Comparison of ENCODE assay signal across 16 cellular contexts in the genomic region with DNA sequence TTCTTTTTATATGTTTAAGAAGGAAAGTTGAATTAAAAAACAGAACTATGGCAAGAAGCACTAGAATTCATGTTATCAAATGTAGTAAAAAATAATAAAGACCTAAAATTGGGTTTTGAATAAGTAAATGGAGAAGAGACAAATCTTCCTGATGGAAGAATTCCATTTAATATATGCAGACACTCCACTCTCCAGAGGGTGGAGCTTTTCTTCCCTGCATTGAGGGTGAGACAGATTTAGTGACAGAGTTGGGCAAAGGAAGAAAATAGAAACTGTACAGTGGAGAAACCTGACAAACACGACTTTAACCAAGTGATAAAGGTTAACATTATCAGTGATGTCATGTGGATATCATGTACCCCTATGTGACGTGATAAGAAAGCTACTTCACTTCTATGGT.
A peak's percentile ranks its signal among the peaks of the same experiment; 100 is the strongest.
DNase-seq lines count a peak whose midpoint lies in the region; ATAC-seq and TF ChIP-seq lines count a peak whose summit lies in the region.
"Had no signal": no experiment of that assay in that cellular context is flagged by ENCODE, and none has a peak within 500 bp of the region (broad histone marks: within the 10 kb centered on the region; RNA-seq: fewer than 3 reads in every experiment).

No MANE protein-coding gene starts in this region.

- no peak overlapping the region for H3K27ac ChIP-seq in neural progenitor cell
- H3K27ac ChIP-seq: thoracic aorta had no signal

- ATAC-seq in T-cell (replicated peaks in 1 of 4), result no peak
- ATAC-seq: mucosa of descending colon, sciatic nerve had no signal

- DNase-seq in Daoy (ENCODE audit: low read depth) (peak; percentile 5), LHCN-M2 (ENCODE audit: low read depth) (peak; percentile 48), dermis microvascular lymphatic vessel endothelial cell (ENCODE audit: low read depth in 2 of 2) (peak; percentile 2 to 7), neural progenitor cell (ENCODE audit: low spot score) (peak; percentile 19), T-cell (no peak), GM10266 (ENCODE audit: extremely low spot score) (no peak), islet precursor cell (no peak)
- no peak for DNase-seq in T-helper 2 cell treated with Interferon-gamma antibody and Interleukin-4, amounts not matched to agents 5 μg/mL and 100 μg/mL, for 36 hours (ENCODE audit: low spot score)
- DNase-seq: activated CD8-positive, alpha-beta memory T cell treated with anti-CD3 and anti-CD28 coated beads for 24 hours; activated naive CD4-positive, alpha-beta T cell treated with anti-CD3 and anti-CD28 coated beads, Interleukin-2, amount 10 ng/mL, durations not matched to agents 7 days and 5 days; DMS53; mucosa of descending colon; NCI-H526 treated with DMSO at 0.1 percent for 48 hours; T-helper 1 cell had no signal

- H4K20me1 ChIP-seq in neural progenitor cell (ENCODE audit: low read depth), result no peaks in the 10 kb centered on the region

- H3K4me1 Mint-ChIP-seq in neural progenitor cell (no peaks in the 10 kb centered on the region), T-cell (no peaks in the 10 kb centered on the region)
- H3K4me1 Mint-ChIP-seq in T-helper 2 cell treated with Interferon-gamma antibody and Interleukin-4, amounts not matched to agents 5 μg/mL and 100 μg/mL, for 36 hours (ENCODE audit: low read depth), result no peaks in the 10 kb centered on the region
- H3K4me1 Mint-ChIP-seq: activated naive CD4-positive, alpha-beta T cell treated with anti-CD3 and anti-CD28 coated beads, Interleukin-2, amount 10 ng/mL, durations not matched to agents 7 days and 5 days had no signal

- H3K36me3 Mint-ChIP-seq in neural progenitor cell (peaks cover 2% of the 10 kb centered on the region), T-cell (no peaks in the 10 kb centered on the region)
- H3K36me3 Mint-ChIP-seq in T-helper 2 cell treated with Interferon-gamma antibody and Interleukin-4, amounts not matched to agents 5 μg/mL and 100 μg/mL, for 36 hours (ENCODE audit: low read depth), result no peaks in the 10 kb centered on the region
- H3K36me3 Mint-ChIP-seq: activated naive CD4-positive, alpha-beta T cell treated with anti-CD3 and anti-CD28 coated beads, Interleukin-2, amount 10 ng/mL, durations not matched to agents 7 days and 5 days had no signal

- no peaks in the 10 kb centered on the region for H3K27me3 Mint-ChIP-seq in neural progenitor cell (ENCODE audit: insufficient read depth, low read depth)
- no peaks in the 10 kb centered on the region for H3K27me3 Mint-ChIP-seq in T-cell
- no peaks in the 10 kb centered on the region for H3K27me3 Mint-ChIP-seq in T-helper 2 cell treated with Interferon-gamma antibody and Interleukin-4, amounts not matched to agents 5 μg/mL and 100 μg/mL, for 36 hours (ENCODE audit: low read depth)
- H3K27me3 Mint-ChIP-seq: activated naive CD4-positive, alpha-beta T cell treated with anti-CD3 and anti-CD28 coated beads, Interleukin-2, amount 10 ng/mL, durations not matched to agents 7 days and 5 days had no signal

- H3K4me2 ChIP-seq in neural progenitor cell, result no peak overlapping the region

- H2AFZ ChIP-seq in neural progenitor cell (replicated peaks), result no peak overlapping the region

- H3K4me3 ChIP-seq in neural progenitor cell, result no peak overlapping the region
- H3K4me3 ChIP-seq: mucosa of descending colon, thoracic aorta had no signal

- CTCF ChIA-PET in T-cell (lab: Charles Lee), result no interaction called here

- H3K36me3 ChIP-seq in neural progenitor cell, result no peaks in the 10 kb centered on the region

- no peaks in the 10 kb centered on the region for H3K4me1 ChIP-seq in neural progenitor cell

- H3K27ac Mint-ChIP-seq in neural progenitor cell, result no peak overlapping the region
- H3K27ac Mint-ChIP-seq in T-cell, result no peak overlapping the region
- H3K27ac Mint-ChIP-seq in T-helper 2 cell treated with Interferon-gamma antibody and Interleukin-4, amounts not matched to agents 5 μg/mL and 100 μg/mL, for 36 hours, result no peak overlapping the region
- H3K27ac Mint-ChIP-seq: activated naive CD4-positive, alpha-beta T cell treated with anti-CD3 and anti-CD28 coated beads, Interleukin-2, amount 10 ng/mL, durations not matched to agents 7 days and 5 days had no signal

- H3F3A ChIP-seq in neural progenitor cell (ENCODE audit: low read depth), result no peaks in the 10 kb centered on the region

- no peak overlapping the region for H3K4me3 Mint-ChIP-seq in neural progenitor cell
- H3K4me3 Mint-ChIP-seq in T-cell, result no peak overlapping the region
- no peak overlapping the region for H3K4me3 Mint-ChIP-seq in T-helper 2 cell treated with Interferon-gamma antibody and Interleukin-4, amounts not matched to agents 5 μg/mL and 100 μg/mL, for 36 hours
- H3K4me3 Mint-ChIP-seq: activated naive CD4-positive, alpha-beta T cell treated with anti-CD3 and anti-CD28 coated beads, Interleukin-2, amount 10 ng/mL, durations not matched to agents 7 days and 5 days had no signal

- TF ChIP-seq CTCF in neural progenitor cell (IDR thresholded peaks at IDR 0.05) (peak; percentile 48), GM10266 (IDR thresholded peaks at IDR 0.05; ENCODE audit: control insufficient read depth, insufficient read depth, low read depth, missing control alignments) (no peak)

- H3K9ac ChIP-seq in neural progenitor cell, result no peak overlapping the region

- no peaks in the 10 kb centered on the region for H3K9me3 Mint-ChIP-seq in neural progenitor cell
- H3K9me3 Mint-ChIP-seq in T-cell, result peaks cover 16 to 21% (median 17%) of the 10 kb centered on the region in 3 donors
- peaks cover 42% of the 10 kb centered on the region for H3K9me3 Mint-ChIP-seq in T-helper 2 cell treated with Interferon-gamma antibody and Interleukin-4, amounts not matched to agents 5 μg/mL and 100 μg/mL, for 36 hours

- POLR2A ChIA-PET in T-cell (lab: Charles Lee), result no interaction called here

- no peaks in the 10 kb centered on the region for H3K9me3 ChIP-seq in neural progenitor cell (ENCODE audit: low read depth)
- H3K9me3 ChIP-seq: mucosa of descending colon, thoracic aorta had no signal

- no peaks in the 10 kb centered on the region for H3K79me2 ChIP-seq in neural progenitor cell (ENCODE audit: low read depth)

- no peaks in the 10 kb centered on the region for H3K27me3 ChIP-seq in neural progenitor cell

Comparison
In these comparisons a context has a peak if more than half of its experiments do, and no peak if none do; other contexts are left out.
1. DNase-seq: peak in Daoy (single experiment), LHCN-M2 (single experiment), dermis microvascular lymphatic vessel endothelial cell (2 of 2) and neural progenitor cell (single experiment); none in T-cell (0 of 34), GM10266 (single experiment), islet precursor cell (single experiment) and T-helper 2 cell treated with Interferon-gamma antibody and Interleukin-4, amounts not matched to agents 5 μg/mL and 100 μg/mL, for 36 hours (single experiment).